In the genomic region with DNA sequence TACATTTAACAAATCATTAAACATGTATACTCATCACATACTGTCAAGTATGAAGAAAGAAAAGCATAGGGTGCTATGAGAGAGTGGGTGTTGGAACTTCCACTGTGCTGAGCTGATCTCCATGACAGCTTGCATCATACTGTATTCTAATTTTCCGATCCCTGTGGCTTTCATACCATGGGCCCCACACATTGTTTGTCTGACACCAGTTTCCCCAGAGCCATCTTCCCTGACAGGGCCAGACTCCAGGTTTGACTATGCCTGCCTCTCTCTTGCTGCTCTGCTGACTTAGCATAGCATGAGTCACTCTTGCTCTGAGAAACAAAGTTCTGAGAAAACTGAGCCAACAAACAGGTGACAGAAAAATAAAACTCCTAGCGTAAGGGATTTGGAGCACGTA, we compare ENCODE assay signal across 9 cellular contexts.
DNase-seq lines count a peak whose midpoint lies in the region; ATAC-seq and FAIRE-seq lines count a peak whose summit lies in the region.
"Had no signal": no experiment of that assay in that cellular context is flagged by ENCODE, and none has a peak within 500 bp of the region (broad histone marks: within the 10 kb centered on the region; RNA-seq: fewer than 3 reads in every experiment).

No MANE protein-coding gene starts in this region.

- peak; percentile 82 for DNase-seq in activated CD4-positive, alpha-beta T cell treated with anti-CD3 and anti-CD28 coated beads for 48 hours
- peak; percentile 18 to 67 for DNase-seq in stimulated activated CD4-positive, alpha-beta T cell treated with anti-CD3 and anti-CD28 coated beads, Interleukin-12 subunit alpha, Interleukin-12 subunit beta, amount 100 ng/mL, for 24 hours (ENCODE audit: low read depth in 2 of 2)
- no peak for DNase-seq in NCI-H146 treated with DMSO at 0.1 percent for 48 hours (lab: John Stamatoyannopoulos, UW; ENCODE audit: unreplicated experiment)
- DNase-seq in NCI-H2196 (lab: John Stamatoyannopoulos, UW; ENCODE audit: unreplicated experiment): no peak
- DNase-seq in RCC 7860 (ENCODE audit: low spot score): no peak
- no peak for DNase-seq in urothelium cell line (ENCODE audit: low spot score)
- DNase-seq: anterior cingulate cortex had no signal

- FAIRE-seq in RCC 7860 (lab: Jason Lieb, UNC) (no peak), urothelium cell line (lab: Jason Lieb, UNC) (no peak)

- ATAC-seq in GM18867 (IDR thresholded peaks at IDR 0.05; ENCODE audit: unreplicated experiment) (peak; percentile 58), HG02623 (IDR thresholded peaks at IDR 0.05; ENCODE audit: unreplicated experiment) (peak; percentile 87)

Comparison
In these comparisons a context has a peak if more than half of its experiments do, and no peak if none do; other contexts are left out.
1. DNase-seq: peak in activated CD4-positive, alpha-beta T cell treated with anti-CD3 and anti-CD28 coated beads for 48 hours (single experiment) and stimulated activated CD4-positive, alpha-beta T cell treated with anti-CD3 and anti-CD28 coated beads, Interleukin-12 subunit alpha, Interleukin-12 subunit beta, amount 100 ng/mL, for 24 hours (2 of 2); none in NCI-H146 treated with DMSO at 0.1 percent for 48 hours (single experiment), NCI-H2196 (single experiment), RCC 7860 (single experiment) and urothelium cell line (single experiment).